Comparison of ENCODE assay signal across 30 cellular contexts in genomic region chr5:13643196-13643595, GRCh38.
"Had no signal": no experiment of that assay in that cellular context is flagged by ENCODE, and none has a peak within 500 bp of the region (broad histone marks: within the 10 kb centered on the region; RNA-seq: fewer than 3 reads in every experiment).

No MANE protein-coding gene starts in this region.

- H3K27me3 ChIP-seq: adrenal gland, ascending aorta, body of pancreas, brain microvascular endothelial cell, breast epithelium, cardiac muscle cell had no signal

- H3K27ac ChIP-seq: adrenal gland, ascending aorta, body of pancreas, brain microvascular endothelial cell, breast epithelium, cardiac muscle cell had no signal

- DNase-seq: activated effector memory CD4-positive, alpha-beta T cell treated with anti-CD3 and anti-CD28 coated beads, Interleukin-2, amount 50 U/mL, for 16 hours; activated effector memory CD4-positive, alpha-beta T cell treated with Interleukin-2 at 50 U/mL for 16 hours; activated gamma-delta T cell; activated gamma-delta T cell treated with Interleukin-2 at 50 U/mL for 16 hours; activated naive CD4-positive, alpha-beta T cell; activated naive CD4-positive, alpha-beta T cell treated with anti-CD3 and anti-CD28 coated beads for 36 hours; activated naive CD4-positive, alpha-beta T cell treated with anti-CD3 and anti-CD28 coated beads, Interleukin-2, amount 10 ng/mL, durations not matched to agents 7 days and 5 days; activated naive CD4-positive, alpha-beta T cell treated with anti-CD3 and anti-CD28 coated beads, Interleukin-2, amount 50 U/mL, for 16 hours; activated naive CD4-positive, alpha-beta T cell treated with Interleukin-2 at 50 U/mL for 16 hours; activated naive CD8-positive, alpha-beta T cell treated with anti-CD3 and anti-CD28 coated beads for 36 hours; activated naive CD8-positive, alpha-beta T cell treated with anti-CD3 and anti-CD28 coated beads, Interleukin-2, amount 10 ng/mL, durations not matched to agents 7 days and 5 days; activated naive CD8-positive, alpha-beta T cell treated with anti-CD3 and anti-CD28 coated beads, Interleukin-2, amount 50 U/mL, for 24 hours; activated T-cell treated with anti-CD3 and anti-CD28 coated beads, Interleukin-2, amount 50 U/mL, for 1 hour; activated T-cell treated with anti-CD3 and anti-CD28 coated beads, Interleukin-2, amount 50 U/mL, for 24 hours; activated T-cell treated with anti-CD3 and anti-CD28 coated beads, Interleukin-2, amount 50 U/mL, for 4 hours; activated T-cell treated with anti-CD3 and anti-CD28 coated beads, Interleukin-2, amount 50 U/mL, for 48 hours; activated T-cell treated with anti-CD3 and anti-CD28 coated beads, Interleukin-2, amount 50 U/mL, for 72 hours; adrenal gland; amniotic stem cell; amygdala; anterior cingulate cortex; aorta; body of pancreas; brain microvascular endothelial cell; caudate nucleus; central memory CD4-positive, alpha-beta T cell; cerebellar nuclear complex had no signal

- H3K36me3 ChIP-seq: adrenal gland, ascending aorta, brain microvascular endothelial cell, breast epithelium, cardiac muscle cell had no signal

- H3K4me3 ChIP-seq: adrenal gland, ascending aorta, body of pancreas, breast epithelium, cardiac muscle cell had no signal

- H3K4me1 ChIP-seq: adrenal gland, ascending aorta, breast epithelium had no signal

- H3K9me3 ChIP-seq: adrenal gland, ascending aorta, body of pancreas, breast epithelium had no signal
